ENCODE assay signal across 23 cellular contexts in genomic region chr2:17584689-17585088, GRCh38. TPM values are rescaled to one million over a fixed set of nuclear protein-coding genes. Genes with fewer than 3 reads are reported as not detected.
"Had no signal": no experiment of that assay in that cellular context is flagged by ENCODE, and none has a peak within 500 bp of the region (broad histone marks: within the 10 kb centered on the region; RNA-seq: fewer than 3 reads in every experiment).

No MANE protein-coding gene starts in this region.

- H3K4me3 ChIP-seq: body of pancreas, lower lobe of right lung, psoas muscle, sigmoid colon, testis had no signal

- H3K27ac Mint-ChIP-seq: activated CD4-positive, alpha-beta memory T cell treated with anti-CD3 and anti-CD28 coated beads, Interleukin-2, amount 10 ng/mL, durations not matched to agents 7 days and 5 days; activated CD4-positive, alpha-beta T cell treated with anti-CD3 and anti-CD28 coated beads for 36 hours; activated CD8-positive, alpha-beta memory T cell treated with anti-CD3 and anti-CD28 coated beads, Interleukin-2, amount 10 ng/mL, durations not matched to agents 7 days and 5 days; activated naive CD8-positive, alpha-beta T cell treated with anti-CD3 and anti-CD28 coated beads, Interleukin-2, amount 10 ng/mL, durations not matched to agents 7 days and 5 days; effector memory CD8-positive, alpha-beta T cell; naive thymus-derived CD8-positive, alpha-beta T cell; stimulated activated memory B cell treated with anti-CD40 and anti-IgM and Interleukin-4, amounts not matched to agents 10 μg/mL and 1 μg/mL and 100 μg/mL, for 72 hours; type B pancreatic cell; WTC11 had no signal

- H3K36me3 Mint-ChIP-seq: activated CD8-positive, alpha-beta memory T cell treated with anti-CD3 and anti-CD28 coated beads, Interleukin-2, amount 10 ng/mL, durations not matched to agents 7 days and 5 days; activated naive CD8-positive, alpha-beta T cell treated with anti-CD3 and anti-CD28 coated beads, Interleukin-2, amount 10 ng/mL, durations not matched to agents 7 days and 5 days; naive thymus-derived CD8-positive, alpha-beta T cell; stimulated activated memory B cell treated with anti-CD40 and anti-IgM and Interleukin-4, amounts not matched to agents 10 μg/mL and 1 μg/mL and 100 μg/mL, for 72 hours; type B pancreatic cell had no signal

- H3K9me3 ChIP-seq: body of pancreas, lower lobe of right lung, psoas muscle, sigmoid colon, testis had no signal

- DNase-seq: activated CD4-positive, alpha-beta memory T cell treated with anti-CD3 and anti-CD28 coated beads, Interleukin-2, amount 10 ng/mL, durations not matched to agents 7 days and 5 days; activated CD4-positive, alpha-beta T cell treated with anti-CD3 and anti-CD28 coated beads for 36 hours; activated CD8-positive, alpha-beta memory T cell treated with anti-CD3 and anti-CD28 coated beads, Interleukin-2, amount 10 ng/mL, durations not matched to agents 7 days and 5 days; activated naive CD4-positive, alpha-beta T cell; activated naive CD8-positive, alpha-beta T cell treated with anti-CD3 and anti-CD28 coated beads, Interleukin-2, amount 10 ng/mL, durations not matched to agents 7 days and 5 days; body of pancreas; effector memory CD8-positive, alpha-beta T cell; foreskin keratinocyte; hypothalamus; islet precursor cell; left colon; lower lobe of right lung; naive thymus-derived CD8-positive, alpha-beta T cell; psoas muscle; sigmoid colon; stimulated activated CD4-positive, alpha-beta T cell treated with anti-CD3 and anti-CD28 coated beads, Interleukin-4, amount 100 ng/mL, for 4 hours; testis had no signal

- H3K36me3 ChIP-seq: lower lobe of right lung, sigmoid colon had no signal

- H3K4me1 Mint-ChIP-seq: activated CD4-positive, alpha-beta T cell treated with anti-CD3 and anti-CD28 coated beads for 36 hours; stimulated activated memory B cell treated with anti-CD40 and anti-IgM and Interleukin-4, amounts not matched to agents 10 μg/mL and 1 μg/mL and 100 μg/mL, for 72 hours had no signal

- H3K4me1 ChIP-seq: body of pancreas, lower lobe of right lung, psoas muscle, sigmoid colon, testis had no signal

- H3K4me3 Mint-ChIP-seq: activated CD4-positive, alpha-beta memory T cell treated with anti-CD3 and anti-CD28 coated beads, Interleukin-2, amount 10 ng/mL, durations not matched to agents 7 days and 5 days; activated CD4-positive, alpha-beta T cell treated with anti-CD3 and anti-CD28 coated beads for 36 hours; activated CD8-positive, alpha-beta memory T cell treated with anti-CD3 and anti-CD28 coated beads, Interleukin-2, amount 10 ng/mL, durations not matched to agents 7 days and 5 days; activated naive CD8-positive, alpha-beta T cell treated with anti-CD3 and anti-CD28 coated beads, Interleukin-2, amount 10 ng/mL, durations not matched to agents 7 days and 5 days; effector memory CD8-positive, alpha-beta T cell; naive thymus-derived CD8-positive, alpha-beta T cell; stimulated activated memory B cell treated with anti-CD40 and anti-IgM and Interleukin-4, amounts not matched to agents 10 μg/mL and 1 μg/mL and 100 μg/mL, for 72 hours; type B pancreatic cell; WTC11 had no signal

- H3K27ac ChIP-seq: body of pancreas, foreskin keratinocyte, lower lobe of right lung, psoas muscle, sigmoid colon, testis had no signal

- H3K9me3 Mint-ChIP-seq: activated CD4-positive, alpha-beta memory T cell treated with anti-CD3 and anti-CD28 coated beads, Interleukin-2, amount 10 ng/mL, durations not matched to agents 7 days and 5 days; activated naive CD8-positive, alpha-beta T cell treated with anti-CD3 and anti-CD28 coated beads, Interleukin-2, amount 10 ng/mL, durations not matched to agents 7 days and 5 days; stimulated activated memory B cell treated with anti-CD40 and anti-IgM and Interleukin-4, amounts not matched to agents 10 μg/mL and 1 μg/mL and 100 μg/mL, for 72 hours; type B pancreatic cell had no signal

- H3K27me3 ChIP-seq: body of pancreas, foreskin keratinocyte, sigmoid colon, testis had no signal

- ATAC-seq: activated CD4-positive, alpha-beta T cell treated with anti-CD3 and anti-CD28 coated beads for 36 hours; activated CD8-positive, alpha-beta memory T cell treated with anti-CD3 and anti-CD28 coated beads, Interleukin-2, amount 10 ng/mL, durations not matched to agents 7 days and 5 days; body of pancreas; effector memory CD8-positive, alpha-beta T cell; foreskin keratinocyte; left colon; lower lobe of right lung; naive thymus-derived CD8-positive, alpha-beta T cell; psoas muscle; stimulated activated memory B cell treated with anti-CD40 and anti-IgM and Interleukin-4, amounts not matched to agents 10 μg/mL and 1 μg/mL and 100 μg/mL, for 72 hours; WTC11 had no signal

RNA-seq across cellular contexts. Expression of gene VSNL1, which starts 44.2 kb away (rescaled TPM):
- total RNA-seq: activated CD4-positive, alpha-beta memory T cell treated with anti-CD3 and anti-CD28 coated beads, Interleukin-2, amount 10 ng/mL, durations not matched to agents 7 days and 5 days; activated CD4-positive, alpha-beta T cell treated with anti-CD3 and anti-CD28 coated beads for 36 hours; activated CD8-positive, alpha-beta memory T cell treated with anti-CD3 and anti-CD28 coated beads, Interleukin-2, amount 10 ng/mL, durations not matched to agents 7 days and 5 days; activated naive CD8-positive, alpha-beta T cell treated with anti-CD3 and anti-CD28 coated beads, Interleukin-2, amount 10 ng/mL, durations not matched to agents 7 days and 5 days; dermis microvascular lymphatic vessel endothelial cell; mesenteric fat pad; naive thymus-derived CD8-positive, alpha-beta T cell; osteocyte had no signal
- polyA plus RNA-seq: naive thymus-derived CD8-positive, alpha-beta T cell had no signal
